In the genomic region with DNA sequence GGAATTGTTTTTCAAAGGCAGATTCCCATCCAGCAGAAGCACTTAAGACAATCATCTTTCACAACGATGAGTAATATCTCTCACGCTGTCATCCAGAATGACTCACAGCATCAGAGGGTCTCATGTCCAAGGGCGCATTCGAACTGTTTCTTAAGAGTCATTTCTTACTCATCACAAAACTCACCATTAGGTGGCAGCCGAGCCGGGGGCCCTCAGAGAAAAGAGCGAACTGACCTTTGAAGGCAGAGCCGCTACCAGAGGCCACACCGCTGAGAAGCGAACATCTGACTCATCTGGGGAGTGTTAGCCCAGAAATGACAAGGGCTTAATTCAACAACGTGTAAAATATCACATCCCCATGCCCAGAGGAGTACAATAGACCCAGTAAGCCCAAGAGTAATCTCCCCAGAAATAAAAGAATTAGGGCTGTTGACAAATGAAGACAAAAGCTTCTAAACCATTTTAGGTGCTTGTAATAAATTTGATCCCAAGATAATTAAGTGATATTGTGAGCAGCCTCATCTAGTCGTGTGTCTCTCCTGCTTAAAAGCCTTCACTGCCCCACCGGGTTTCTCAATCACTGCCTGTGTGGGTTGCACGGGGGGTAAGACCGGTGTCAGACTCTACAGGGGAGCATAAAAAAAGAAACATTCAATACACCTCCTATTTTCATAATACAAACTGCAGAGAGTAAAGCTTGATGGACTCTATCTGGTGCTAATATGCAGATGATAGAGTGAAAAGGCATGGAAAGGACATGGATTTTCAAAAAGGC, we compare ENCODE assay signal across 8 cellular contexts.
DNase-seq lines count a peak whose midpoint lies in the region; ATAC-seq and TF ChIP-seq lines count a peak whose summit lies in the region.

No MANE protein-coding gene starts in this region.

- peak; percentile 24 to 75 (median 34) for DNase-seq in CD4-positive, CD25-positive, alpha-beta regulatory T cell
- DNase-seq in T-helper 9 cell (peak; percentile 15), iris pigment epithelial cell (ENCODE audit: low read depth) (peak; percentile 100), NCI-H1694 (lab: John Stamatoyannopoulos, UW) (no peak)
- DNase-seq in stimulated activated CD4-positive, alpha-beta T cell treated with anti-CD3 and anti-CD28 coated beads, Interleukin-15, amount 100 ng/mL, for 48 hours (ENCODE audit: low read depth in 2 of 2): peak; percentile 67 to 81

- H3K27ac Mint-ChIP-seq in CD4-positive, CD25-positive, alpha-beta regulatory T cell: peak overlapping the region in 2 of 3 donors; percentile 84 to 85
- peak overlapping the region in 3 of 5 experiments; percentile 57 to 94 (median 66) for H3K27ac Mint-ChIP-seq in brain

- H3K4me3 Mint-ChIP-seq in CD4-positive, CD25-positive, alpha-beta regulatory T cell: peak overlapping the region in 3 of 4 donors; percentile 58 to 73 (median 66)
- H3K4me3 Mint-ChIP-seq in brain: peak overlapping the region in 2 of 5 experiments; percentile 41 to 51

- H3K9me3 ChIP-seq in CD4-positive, CD25-positive, alpha-beta regulatory T cell (ENCODE audit: control insufficient read depth in 2 of 2, low read length in 2 of 2): no peaks in the 10 kb centered on the region

- peak overlapping the region; percentile 48 for H3K4me3 ChIP-seq in CD4-positive, CD25-positive, alpha-beta regulatory T cell (ENCODE audit: low read depth, low read length)

- no peaks in the 10 kb centered on the region for H3K27me3 Mint-ChIP-seq in CD4-positive, CD25-positive, alpha-beta regulatory T cell
- H3K27me3 Mint-ChIP-seq in brain: peaks cover 4% of the 10 kb centered on the region

- TF ChIP-seq CTCF in brain (conservative IDR thresholded peaks at IDR 0.05): peak in 1 of 2 experiments; percentile 55

- H3K36me3 Mint-ChIP-seq in CD4-positive, CD25-positive, alpha-beta regulatory T cell: no peaks in the 10 kb centered on the region
- H3K36me3 Mint-ChIP-seq in brain: no peaks in the 10 kb centered on the region

- H3K27me3 ChIP-seq in CD4-positive, CD25-positive, alpha-beta regulatory T cell (ENCODE audit: control insufficient read depth, insufficient read depth, low read length): no peaks in the 10 kb centered on the region

- H3K27ac ChIP-seq in CD4-positive, CD25-positive, alpha-beta regulatory T cell (ENCODE audit: insufficient read depth, low read length, poor library complexity, severe bottlenecking): no peak overlapping the region

- peaks cover 5% of the 10 kb centered on the region for H3K4me1 ChIP-seq in CD4-positive, CD25-positive, alpha-beta regulatory T cell (ENCODE audit: control insufficient read depth, insufficient read depth, low read length, poor library complexity, severe bottlenecking)

- H3K9me3 Mint-ChIP-seq in CD4-positive, CD25-positive, alpha-beta regulatory T cell: peaks cover 0 to 2% (median 0%) of the 10 kb centered on the region in 7 donors
- H3K9me3 Mint-ChIP-seq in brain: peaks cover 0 to 3% (median under 1%) of the 10 kb centered on the region in 5 experiments

- H3K4me1 Mint-ChIP-seq in CD4-positive, CD25-positive, alpha-beta regulatory T cell: peaks cover 7 to 16% (median 9%) of the 10 kb centered on the region in 4 donors
- peaks cover 10% of the 10 kb centered on the region for H3K4me1 Mint-ChIP-seq in brain

- no peaks in the 10 kb centered on the region for H3K36me3 ChIP-seq in CD4-positive, CD25-positive, alpha-beta regulatory T cell (ENCODE audit: control insufficient read depth, insufficient read depth, low read length)

- ATAC-seq in CD4-positive, CD25-positive, alpha-beta regulatory T cell (ENCODE audit: low read depth in 2 of 2): peak; percentile 86
- peak; percentile 74 for ATAC-seq in GM19467 (IDR thresholded peaks at IDR 0.05; ENCODE audit: unreplicated experiment)
- peak; percentile 86 for ATAC-seq in HG03521 (IDR thresholded peaks at IDR 0.05; ENCODE audit: unreplicated experiment)
